In the genomic region with DNA sequence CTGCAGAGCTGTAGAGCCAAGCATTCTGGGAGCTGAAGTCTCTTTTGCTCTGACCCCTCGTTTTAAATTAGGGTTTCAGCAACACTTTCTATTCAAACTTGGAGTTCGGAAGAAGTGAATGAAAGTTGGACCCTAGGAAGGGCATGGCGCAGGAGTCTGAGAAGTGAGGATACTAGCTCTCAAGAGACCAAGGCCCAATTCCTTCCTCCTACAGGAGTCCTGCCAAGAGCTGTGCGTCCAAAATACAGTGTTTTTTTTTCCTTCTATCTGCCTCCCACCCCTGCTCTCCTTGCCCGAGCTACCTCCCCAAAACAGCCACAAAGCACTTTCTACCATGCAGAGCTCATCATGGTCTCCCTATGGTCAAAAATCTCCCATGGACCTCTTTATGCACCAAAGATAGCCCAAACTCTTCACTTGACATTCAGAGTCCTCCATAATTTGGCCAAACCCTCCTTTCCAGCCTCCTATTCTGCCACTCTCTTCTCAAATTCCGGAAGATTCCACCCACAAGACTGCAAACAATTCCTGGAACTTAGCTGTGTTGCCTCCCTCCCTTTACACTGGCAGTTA, we compare ENCODE assay signal across 8 cellular contexts. TPM values are rescaled to one million over a fixed set of nuclear protein-coding genes. Genes with fewer than 3 reads are reported as not detected.
A peak's percentile ranks its signal among the peaks of the same experiment; 100 is the strongest.
DNase-seq lines count a peak whose midpoint lies in the region; ATAC-seq and TF ChIP-seq lines count a peak whose summit lies in the region.

No MANE protein-coding gene starts in this region.

- peak overlapping the region; percentile 50 for H2AFZ ChIP-seq in OCI-LY1 (ENCODE audit: low read length)
- peak overlapping the region; percentile 42 for H2AFZ ChIP-seq in neural cell (ENCODE audit: low read depth, low read length)

- H3F3A ChIP-seq in OCI-LY1 (ENCODE audit: insufficient read depth, low read length) (no peaks in the 10 kb centered on the region), neural cell (ENCODE audit: insufficient read depth, low read length, poor library complexity, severe bottlenecking) (no peaks in the 10 kb centered on the region)

- TF ChIP-seq RAD21 in neural cell (conservative IDR thresholded peaks at IDR 0.05): no peak

- TF ChIP-seq EP300 in neural cell (conservative IDR thresholded peaks at IDR 0.05; ENCODE audit: poor library complexity, severe bottlenecking): no peak

- H3K4me2 ChIP-seq in OCI-LY1 (ENCODE audit: low read length) (peak overlapping the region; percentile 65), neural cell (ENCODE audit: low read length) (no peak overlapping the region)

- no peaks in the 10 kb centered on the region for H3K27me3 Mint-ChIP-seq in effector memory CD8-positive, alpha-beta T cell

- H3K9me2 ChIP-seq in OCI-LY1 (ENCODE audit: low read depth, low read length): no peaks in the 10 kb centered on the region
- H3K9me2 ChIP-seq in neural cell (ENCODE audit: insufficient read depth, low read length): no peaks in the 10 kb centered on the region

- peaks cover 32% of the 10 kb centered on the region in 2 donors for H3K4me1 Mint-ChIP-seq in effector memory CD8-positive, alpha-beta T cell (ENCODE audit: low read depth in 2 of 2)

- H3K79me2 ChIP-seq in OCI-LY1 (ENCODE audit: insufficient read depth, low read length) (peaks cover 42% of the 10 kb centered on the region), neural cell (replicated peaks; ENCODE audit: insufficient read depth, low read length) (peaks cover 43% of the 10 kb centered on the region)

- no peaks in the 10 kb centered on the region for H4K20me1 ChIP-seq in OCI-LY1 (ENCODE audit: insufficient read depth, low read length)
- no peaks in the 10 kb centered on the region for H4K20me1 ChIP-seq in neural cell (ENCODE audit: insufficient read depth)

- H3K27me3 ChIP-seq in OCI-LY1 (ENCODE audit: insufficient read depth, low read length) (no peaks in the 10 kb centered on the region), neural cell (ENCODE audit: insufficient read depth, low read depth, low read length) (no peaks in the 10 kb centered on the region)

- DNase-seq in effector memory CD8-positive, alpha-beta T cell: no peak
- DNase-seq in amniotic stem cell (lab: John Stamatoyannopoulos, UW) (no peak), NOMO-1 treated with DMSO at 0.1 percent for 48 hours (lab: John Stamatoyannopoulos, UW; ENCODE audit: unreplicated experiment) (no peak)

- TF ChIP-seq CTCF in C4-2B (conservative IDR thresholded peaks at IDR 0.05): no peak
- no peak for TF ChIP-seq CTCF in OCI-LY1 (IDR thresholded peaks at IDR 0.05; ENCODE audit: low read length)
- TF ChIP-seq CTCF in neural cell (IDR thresholded peaks at IDR 0.05; ENCODE audit: poor library complexity, severe bottlenecking): no peak

- H3K4me1 ChIP-seq in OCI-LY1 (ENCODE audit: insufficient read depth, low read length, severe bottlenecking): peaks cover 31% of the 10 kb centered on the region

- H3K9me3 Mint-ChIP-seq in effector memory CD8-positive, alpha-beta T cell: no peaks in the 10 kb centered on the region

- H3K9ac ChIP-seq in OCI-LY1 (ENCODE audit: low read length) (peak overlapping the region; percentile 98), neural cell (ENCODE audit: low read length) (peak overlapping the region; percentile 99)

- H3K36me3 Mint-ChIP-seq in effector memory CD8-positive, alpha-beta T cell (ENCODE audit: insufficient read depth): peaks cover 10% of the 10 kb centered on the region

- ATAC-seq in effector memory CD8-positive, alpha-beta T cell (replicated peaks): no peak
- ATAC-seq in HG03457 (IDR thresholded peaks at IDR 0.05; ENCODE audit: unreplicated experiment) (no peak), GM18502 (IDR thresholded peaks at IDR 0.05; ENCODE audit: poor library complexity, unreplicated experiment) (no peak)

- peaks cover 30% of the 10 kb centered on the region for H3K36me3 ChIP-seq in OCI-LY1 (ENCODE audit: insufficient read depth, low read length)
- H3K36me3 ChIP-seq in neural cell (ENCODE audit: insufficient read depth, low read length): no peaks in the 10 kb centered on the region

- peak overlapping the region; percentile 84 to 96 for H3K4me3 Mint-ChIP-seq in effector memory CD8-positive, alpha-beta T cell

- H3K27ac ChIP-seq in C4-2B (peak overlapping the region; percentile 99), OCI-LY1 (ENCODE audit: low read depth, low read length, poor library complexity, severe bottlenecking) (peak overlapping the region; percentile 69), neural cell (ENCODE audit: low read length) (peak overlapping the region; percentile 97)

- H3K4me3 ChIP-seq in OCI-LY1 (ENCODE audit: low read depth, low read length, poor library complexity, severe bottlenecking) (peak overlapping the region; percentile 96), neural cell (ENCODE audit: low read length) (peak overlapping the region; percentile 95)

- H3K27ac Mint-ChIP-seq in effector memory CD8-positive, alpha-beta T cell: peak overlapping the region; percentile 99

- H3K9me3 ChIP-seq in OCI-LY1 (ENCODE audit: low read length) (peaks cover 21% of the 10 kb centered on the region), neural cell (ENCODE audit: low read length) (no peaks in the 10 kb centered on the region)

TF ChIP-seq in neural cell, 6 proteins besides CTCF, POLR2A, EP300 and RAD21:
- TF ChIP-seq SMC3 (conservative IDR thresholded peaks at IDR 0.05; ENCODE audit: poor library complexity) (no peak), TAF1 (IDR thresholded peaks at IDR 0.05; ENCODE audit: low read depth) (no peak)

RNA-seq across cellular contexts. Expression of a gene that starts 0.6 kb away (rescaled TPM):
- polyA plus RNA-seq in neural cell: 183 and 255 TPM in 2 replicates
- polyA minus RNA-seq in neural cell: 218 and 276 TPM in 2 replicates
